10 cellular contexts compared by ENCODE assay signal in genomic region chr3:27279153-27279552, GRCh38.
A peak's percentile ranks its signal among the peaks of the same experiment; 100 is the strongest.
DNase-seq lines count a peak whose midpoint lies in the region; FAIRE-seq and TF ChIP-seq lines count a peak whose summit lies in the region.
"Had no signal": no experiment of that assay in that cellular context is flagged by ENCODE, and none has a peak within 500 bp of the region (broad histone marks: within the 10 kb centered on the region; RNA-seq: fewer than 3 reads in every experiment).

No MANE protein-coding gene starts in this region.

- CTCF ChIA-PET in mammary epithelial cell (lab: Charles Lee; ENCODE audit: low non-redundant PET) = no interaction called here

- dilution Hi-C loops in mammary epithelial cell (cut with HindIII; ENCODE audit: low sequenced_read_pairs) = no loop called here

- H3K27me3 ChIP-seq in mammary epithelial cell (ENCODE audit: insufficient read depth, low read length) (no peaks in the 10 kb centered on the region), liver (ENCODE audit: control insufficient read depth in 4 of 4, insufficient read depth in 4 of 4, low read length in 3 of 4) (no peaks in the 10 kb centered on the region)

- H3K9ac ChIP-seq in mammary epithelial cell (ENCODE audit: insufficient read depth, low read length) = no peak overlapping the region
- H3K9ac ChIP-seq in liver (ENCODE audit: low read depth in 1 of 2, low read length in 2 of 2) = no peak overlapping the region

- in situ Hi-C loops in mammary epithelial cell (cut with MboI; ENCODE audit: low sequenced_read_pairs in 2 of 2) = no loop called here

- 58% methylated on average over 1 of the region's 1 CpG for WGBS in mammary epithelial cell (ENCODE audit: low coverage, missing lambda C conversion rate)
- WGBS in liver = 31% methylated on average over 1 of the region's 1 CpG

- FAIRE-seq in RCC 7860 (lab: Jason Lieb, UNC) = no peak

- no peaks in the 10 kb centered on the region for H3K4me1 ChIP-seq in mammary epithelial cell (ENCODE audit: insufficient read depth, low read length)
- peaks cover 0 to 15% (median 6%) of the 10 kb centered on the region in 4 donors for H3K4me1 ChIP-seq in liver (ENCODE audit: control insufficient read depth in 4 of 4, insufficient read depth in 4 of 4, low read length in 3 of 4)

- intact Hi-C loops in mammary epithelial cell (cut with micrococcal nuclease) = no loop called here

- TF ChIP-seq RAD21 in Ishikawa (IDR thresholded peaks at IDR 0.05; ENCODE audit: low read depth) (peak; percentile 40), liver (IDR thresholded peaks at IDR 0.05) (peak; percentile 79 to 85)

- H3K9me3 ChIP-seq in mammary epithelial cell (replicated peaks; ENCODE audit: insufficient read depth, low read length) (no peaks in the 10 kb centered on the region), liver (ENCODE audit: control insufficient read depth in 4 of 4, low read length in 3 of 4) (no peaks in the 10 kb centered on the region)

- no peaks in the 10 kb centered on the region for H4K20me1 ChIP-seq in mammary epithelial cell (ENCODE audit: insufficient read depth, low read length)

- H3K27ac ChIP-seq in mammary epithelial cell (ENCODE audit: insufficient read depth, low read depth, low read length) (no peak overlapping the region), liver (ENCODE audit: low read depth in 1 of 2, low read length in 2 of 2) (peak overlapping the region; percentile 83 to 87)

- H2AFZ ChIP-seq in mammary epithelial cell (ENCODE audit: low read depth, low read length) = no peak overlapping the region

- no peaks in the 10 kb centered on the region for H3K79me2 ChIP-seq in mammary epithelial cell (ENCODE audit: insufficient read depth, low read length)

- peak; percentile 53 for TF ChIP-seq CTCF in AG09319 (IDR thresholded peaks at IDR 0.05; ENCODE audit: low read depth, low read length)
- TF ChIP-seq CTCF in mammary epithelial cell (conservative IDR thresholded peaks at IDR 0.05 in 1 of 2, IDR thresholded peaks at IDR 0.05 in 1 of 2; ENCODE audit: extremely low read depth in 1 of 2, insufficient read depth in 1 of 2, low read depth in 1 of 2, low read length in 2 of 2) = peak; percentile 15 to 30
- TF ChIP-seq CTCF in liver (IDR thresholded peaks at IDR 0.05; ENCODE audit: low read depth, low read length, missing input control) = peak; percentile 70

- H3K4me3 ChIP-seq in mammary epithelial cell (replicated peaks in 1 of 3; ENCODE audit: insufficient read depth in 1 of 3, low read depth in 2 of 3, low read length in 3 of 3) (no peak overlapping the region), liver (ENCODE audit: low read depth in 1 of 3, low read length in 3 of 3) (no peak overlapping the region)

- no peaks in the 10 kb centered on the region for H3K36me3 ChIP-seq in mammary epithelial cell (ENCODE audit: insufficient read depth, low read length)
- no peaks in the 10 kb centered on the region for H3K36me3 ChIP-seq in liver (ENCODE audit: control insufficient read depth in 4 of 4, insufficient read depth in 3 of 4, low read depth in 1 of 4, low read length in 3 of 4)

- DNase-seq in AG09319 (ENCODE audit: extremely low read depth, low read depth) (no peak), mammary epithelial cell (no peak), SK-N-DZ (ENCODE audit: low spot score) (no peak), NCI-H510A (lab: John Stamatoyannopoulos, UW) (no peak), NCI-H1417 treated with DMSO at 0.1 percent for 48 hours (lab: John Stamatoyannopoulos, UW) (no peak), RCC 7860 (ENCODE audit: low spot score) (no peak)
- DNase-seq: NCI-H2081; stimulated activated CD4-positive, alpha-beta T cell treated with anti-CD3 and anti-CD28 coated beads, Interleukin-2, amount 100 ng/mL, for 48 hours had no signal

- H3K4me2 ChIP-seq in mammary epithelial cell (ENCODE audit: insufficient read depth, low read depth, low read length) = no peak overlapping the region

- no TSS peak for BruUV-seq in mammary epithelial cell (replicated peaks; lab: Mats Ljungman, UMichigan)

- no peak for TF ChIP-seq EP300 in Ishikawa (IDR thresholded peaks at IDR 0.05; ENCODE audit: borderline replicate concordance)

TF ChIP-seq in Ishikawa, 13 proteins besides CTCF, POLR2A, EP300 and RAD21 (continues in another document):
- no peak for TF ChIP-seq YY1 (IDR thresholded peaks at IDR 0.05; ENCODE audit: low read depth)
- TF ChIP-seq TCF12 (IDR thresholded peaks at IDR 0.05; ENCODE audit: low read depth) = no peak
- TF ChIP-seq ZBTB7A (IDR thresholded peaks at IDR 0.05; ENCODE audit: low read depth) = no peak
- no peak for TF ChIP-seq TEAD4 (IDR thresholded peaks at IDR 0.05)
- TF ChIP-seq CREB1 (IDR thresholded peaks at IDR 0.05; ENCODE audit: low read depth) = no peak
- TF ChIP-seq CEBPB (IDR thresholded peaks at IDR 0.05) = no peak
- TF ChIP-seq EGR1 (IDR thresholded peaks at IDR 0.05) = no peak
- TF ChIP-seq NFIC (IDR thresholded peaks at IDR 0.05) = no peak
- no peak for TF ChIP-seq REST (IDR thresholded peaks at IDR 0.05; ENCODE audit: low read depth)
- no peak for TF ChIP-seq FOXM1 (IDR thresholded peaks at IDR 0.05; ENCODE audit: borderline replicate concordance, low read depth)
- TF ChIP-seq TAF1 (IDR thresholded peaks at IDR 0.05; ENCODE audit: low read depth) = no peak
- TF ChIP-seq, protein P1, sequence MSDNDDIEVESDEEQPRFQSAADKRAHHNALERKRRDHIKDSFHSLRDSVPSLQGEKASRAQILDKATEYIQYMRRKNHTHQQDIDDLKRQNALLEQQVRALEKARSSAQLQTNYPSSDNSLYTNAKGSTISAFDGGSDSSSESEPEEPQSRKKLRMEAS (IDR thresholded peaks at IDR 0.05) = no peak

TF ChIP-seq in liver, 16 proteins besides CTCF, POLR2A, EP300 and RAD21:
- TF ChIP-seq FOXA2 (IDR thresholded peaks at IDR 0.05) (peak; percentile 29), HNF4A (conservative IDR thresholded peaks at IDR 0.05) (no peak)
